In the genomic region with DNA sequence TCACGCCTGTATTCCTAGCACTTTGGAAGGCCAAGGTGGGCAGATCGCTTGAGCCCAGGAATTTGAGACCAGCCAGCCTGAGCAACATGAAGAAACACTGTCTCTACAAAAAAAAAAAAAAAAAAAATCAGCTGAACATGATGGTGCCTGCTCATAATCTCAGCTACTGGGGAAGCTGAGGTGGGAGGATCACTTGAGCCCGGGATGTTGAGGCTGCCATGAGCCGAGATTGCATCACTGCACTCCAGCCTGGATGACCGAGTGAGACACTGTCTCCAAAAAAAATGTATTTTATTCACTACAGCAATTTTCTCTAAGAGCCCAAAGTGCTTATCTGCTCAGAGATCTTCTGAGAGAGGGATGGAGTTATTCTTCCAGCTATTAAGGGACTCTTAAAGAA, we compare ENCODE assay signal across 2 cellular contexts.
A peak's percentile ranks its signal among the peaks of the same experiment; 100 is the strongest.
TF ChIP-seq lines count a peak whose summit lies in the region.

No MANE protein-coding gene starts in this region.

TF ChIP-seq in H1, 55 proteins besides CTCF, POLR2A, EP300 and RAD21:
- TF ChIP-seq MAFK (IDR thresholded peaks at IDR 0.05; ENCODE audit: low read depth, low read length) (no peak), CEBPB (IDR thresholded peaks at IDR 0.05; ENCODE audit: low read depth, low read length) (0 out of 2 replicates have a peak, but pooled peaks have one; percentile 34)

TF ChIP-seq in WTC11, 78 proteins besides CTCF, POLR2A, EP300 and RAD21:
- TF ChIP-seq, protein P1, sequence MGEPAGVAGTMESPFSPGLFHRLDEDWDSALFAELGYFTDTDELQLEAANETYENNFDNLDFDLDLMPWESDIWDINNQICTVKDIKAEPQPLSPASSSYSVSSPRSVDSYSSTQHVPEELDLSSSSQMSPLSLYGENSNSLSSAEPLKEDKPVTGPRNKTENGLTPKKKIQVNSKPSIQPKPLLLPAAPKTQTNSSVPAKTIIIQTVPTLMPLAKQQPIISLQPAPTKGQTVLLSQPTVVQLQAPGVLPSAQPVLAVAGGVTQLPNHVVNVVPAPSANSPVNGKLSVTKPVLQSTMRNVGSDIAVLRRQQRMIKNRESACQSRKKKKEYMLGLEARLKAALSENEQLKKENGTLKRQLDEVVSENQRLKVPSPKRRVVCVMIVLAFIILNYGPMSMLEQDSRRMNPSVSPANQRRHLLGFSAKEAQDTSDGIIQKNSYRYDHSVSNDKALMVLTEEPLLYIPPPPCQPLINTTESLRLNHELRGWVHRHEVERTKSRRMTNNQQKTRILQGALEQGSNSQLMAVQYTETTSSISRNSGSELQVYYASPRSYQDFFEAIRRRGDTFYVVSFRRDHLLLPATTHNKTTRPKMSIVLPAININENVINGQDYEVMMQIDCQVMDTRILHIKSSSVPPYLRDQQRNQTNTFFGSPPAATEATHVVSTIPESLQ (CRISPR knock-in tag; IDR thresholded peaks at IDR 0.05), result no peak
- TF ChIP-seq JAZF1 (CRISPR knock-in tag; IDR thresholded peaks at IDR 0.05) (no peak), ZNF396 (CRISPR knock-in tag; IDR thresholded peaks at IDR 0.05; ENCODE audit: borderline replicate concordance) (no peak), CBFB (CRISPR knock-in tag; IDR thresholded peaks at IDR 0.05; ENCODE audit: low read depth) (no peak), FOXK1 (CRISPR knock-in tag; IDR thresholded peaks at IDR 0.05) (no peak), E2F4 (CRISPR knock-in tag; IDR thresholded peaks at IDR 0.05; ENCODE audit: borderline replicate concordance, low read depth) (no peak), NFATC4 (CRISPR knock-in tag; IDR thresholded peaks at IDR 0.05) (no peak), SP1 (CRISPR knock-in tag; conservative IDR thresholded peaks at IDR 0.05) (no peak), OVOL2 (CRISPR knock-in tag; IDR thresholded peaks at IDR 0.05; ENCODE audit: borderline replicate concordance) (no peak)
- TF ChIP-seq, protein P2, sequence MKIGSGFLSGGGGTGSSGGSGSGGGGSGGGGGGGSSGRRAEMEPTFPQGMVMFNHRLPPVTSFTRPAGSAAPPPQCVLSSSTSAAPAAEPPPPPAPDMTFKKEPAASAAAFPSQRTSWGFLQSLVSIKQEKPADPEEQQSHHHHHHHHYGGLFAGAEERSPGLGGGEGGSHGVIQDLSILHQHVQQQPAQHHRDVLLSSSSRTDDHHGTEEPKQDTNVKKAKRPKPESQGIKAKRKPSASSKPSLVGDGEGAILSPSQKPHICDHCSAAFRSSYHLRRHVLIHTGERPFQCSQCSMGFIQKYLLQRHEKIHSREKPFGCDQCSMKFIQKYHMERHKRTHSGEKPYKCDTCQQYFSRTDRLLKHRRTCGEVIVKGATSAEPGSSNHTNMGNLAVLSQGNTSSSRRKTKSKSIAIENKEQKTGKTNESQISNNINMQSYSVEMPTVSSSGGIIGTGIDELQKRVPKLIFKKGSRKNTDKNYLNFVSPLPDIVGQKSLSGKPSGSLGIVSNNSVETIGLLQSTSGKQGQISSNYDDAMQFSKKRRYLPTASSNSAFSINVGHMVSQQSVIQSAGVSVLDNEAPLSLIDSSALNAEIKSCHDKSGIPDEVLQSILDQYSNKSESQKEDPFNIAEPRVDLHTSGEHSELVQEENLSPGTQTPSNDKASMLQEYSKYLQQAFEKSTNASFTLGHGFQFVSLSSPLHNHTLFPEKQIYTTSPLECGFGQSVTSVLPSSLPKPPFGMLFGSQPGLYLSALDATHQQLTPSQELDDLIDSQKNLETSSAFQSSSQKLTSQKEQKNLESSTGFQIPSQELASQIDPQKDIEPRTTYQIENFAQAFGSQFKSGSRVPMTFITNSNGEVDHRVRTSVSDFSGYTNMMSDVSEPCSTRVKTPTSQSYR (CRISPR knock-in tag; IDR thresholded peaks at IDR 0.05), result no peak
